Comparison of ENCODE assay signal across 11 cellular contexts in genomic region chr15:83973816-83974215, GRCh38.
DNase-seq lines count a peak whose midpoint lies in the region; ATAC-seq and TF ChIP-seq lines count a peak whose summit lies in the region.
"Had no signal": no experiment of that assay in that cellular context is flagged by ENCODE, and none has a peak within 500 bp of the region (broad histone marks: within the 10 kb centered on the region; RNA-seq: fewer than 3 reads in every experiment).

No MANE protein-coding gene starts in this region.

- H3K9ac ChIP-seq in endodermal cell (ENCODE audit: extremely low read depth, low read length, poor library complexity, severe bottlenecking) = no peak overlapping the region

- peaks cover 30% of the 10 kb centered on the region for H3K9me3 Mint-ChIP-seq in endodermal cell
- H3K9me3 Mint-ChIP-seq in type B pancreatic cell = peaks cover 14% of the 10 kb centered on the region

- H3K4me3 Mint-ChIP-seq in endodermal cell = no peak overlapping the region
- no peak overlapping the region for H3K4me3 Mint-ChIP-seq in type B pancreatic cell
- H3K4me3 Mint-ChIP-seq: activated T-cell treated with anti-CD3 and anti-CD28 coated beads, Interleukin-2, amount 50 U/mL, for 72 hours; CD4-positive, alpha-beta T cell had no signal

- no peak overlapping the region for H3K4me3 ChIP-seq in heart right ventricle
- H3K4me3 ChIP-seq in right atrium auricular region = no peak overlapping the region
- H3K4me3 ChIP-seq in endodermal cell (ENCODE audit: low read length) = no peak overlapping the region

- no peak for ATAC-seq in heart right ventricle
- ATAC-seq in HG03565 (IDR thresholded peaks at IDR 0.05; ENCODE audit: unreplicated experiment) = no peak
- no peak for ATAC-seq in GM19023 (IDR thresholded peaks at IDR 0.05; ENCODE audit: unreplicated experiment)
- ATAC-seq: activated T-cell treated with anti-CD3 and anti-CD28 coated beads, Interleukin-2, amount 50 U/mL, for 72 hours had no signal

- no peaks in the 10 kb centered on the region for H3K27me3 ChIP-seq in heart right ventricle
- H3K27me3 ChIP-seq in right atrium auricular region = no peaks in the 10 kb centered on the region
- no peaks in the 10 kb centered on the region for H3K27me3 ChIP-seq in endodermal cell (ENCODE audit: control insufficient read depth, insufficient read depth, low read length, poor library complexity, severe bottlenecking)

- H3K9me3 ChIP-seq in heart right ventricle (peaks cover 0 to 17% (median 0%) of the 10 kb centered on the region in 11 donors), right atrium auricular region (peaks cover 0 to 10% of the 10 kb centered on the region in 2 donors), endodermal cell (ENCODE audit: control insufficient read depth, low read length) (peaks cover 7% of the 10 kb centered on the region)

- intact Hi-C loops in heart right ventricle (cut with DNase I) = no loop called here

- no peak for DNase-seq in heart right ventricle
- no peak for DNase-seq in right atrium auricular region (ENCODE audit: low spot score)
- peak; percentile 2 to 21 for DNase-seq in Kasumi-1 (lab: John Stamatoyannopoulos, UW)
- peak; percentile 50 for DNase-seq in endodermal cell
- DNase-seq in type B pancreatic cell (ENCODE audit: extremely low spot score, unreplicated experiment) = no peak
- DNase-seq in activated gamma-delta T cell (lab: John Stamatoyannopoulos, UW) = no peak
- DNase-seq: CD4-positive, alpha-beta T cell; SHP77 had no signal

- H3K27ac ChIP-seq in heart right ventricle (no peak overlapping the region), right atrium auricular region (no peak overlapping the region), endodermal cell (ENCODE audit: low read depth, low read length) (no peak overlapping the region)

- H3K27me3 Mint-ChIP-seq in endodermal cell (ENCODE audit: insufficient read depth) = peaks cover under 1% of the 10 kb centered on the region
- H3K27me3 Mint-ChIP-seq in type B pancreatic cell = peaks cover 12% of the 10 kb centered on the region

- H3K36me3 ChIP-seq in heart right ventricle (peaks cover 0 to 7% (median 0%) of the 10 kb centered on the region in 9 donors), right atrium auricular region (no peaks in the 10 kb centered on the region), endodermal cell (ENCODE audit: control insufficient read depth, insufficient read depth, low read length) (no peaks in the 10 kb centered on the region)

- H3K27ac Mint-ChIP-seq in endodermal cell = no peak overlapping the region
- H3K27ac Mint-ChIP-seq in type B pancreatic cell = no peak overlapping the region
- H3K27ac Mint-ChIP-seq: activated T-cell treated with anti-CD3 and anti-CD28 coated beads, Interleukin-2, amount 50 U/mL, for 72 hours; CD4-positive, alpha-beta T cell had no signal

- peaks cover 3% of the 10 kb centered on the region for H3K36me3 Mint-ChIP-seq in endodermal cell (ENCODE audit: low read depth)
- H3K36me3 Mint-ChIP-seq in type B pancreatic cell = peaks cover 5% of the 10 kb centered on the region

- 88 to 89% methylated on average over 3 of the region's 3 CpGs for whole genome bisulfite sequencing in heart right ventricle, 2 donors
- 82 to 85% methylated on average over 2 to 3 of the region's 3 CpGs for WGBS in endodermal cell (ENCODE audit: insufficient coverage in 1 of 2, insufficient read length in 1 of 2), 2 experiments

- TF ChIP-seq CTCF in heart right ventricle (IDR thresholded peaks at IDR 0.05) = peak in 6 of 9 donors; percentile 5 to 39 (median 26)
- TF ChIP-seq CTCF in right atrium auricular region (IDR thresholded peaks at IDR 0.05) = peak in 1 of 2 donors; percentile 35
- peak; percentile 73 for TF ChIP-seq CTCF in endodermal cell (conservative IDR thresholded peaks at IDR 0.05)
- peak; percentile 52 for TF ChIP-seq CTCF in type B pancreatic cell (conservative IDR thresholded peaks at IDR 0.05)

- H3K4me1 Mint-ChIP-seq in endodermal cell = no peaks in the 10 kb centered on the region
- H3K4me1 Mint-ChIP-seq in type B pancreatic cell (ENCODE audit: unreplicated experiment) = no peaks in the 10 kb centered on the region

- H3K4me1 ChIP-seq in heart right ventricle (peaks cover 0 to 5% (median 0%) of the 10 kb centered on the region in 9 donors), right atrium auricular region (no peaks in the 10 kb centered on the region), endodermal cell (ENCODE audit: control insufficient read depth, insufficient read depth, low read length) (no peaks in the 10 kb centered on the region)

Comparison
In these comparisons a context has a peak if more than half of its experiments do, and no peak if none do; other contexts are left out.
1. DNase-seq: peak in Kasumi-1 (2 of 2) and endodermal cell (single experiment); none in heart right ventricle (0 of 2), right atrium auricular region (single experiment), type B pancreatic cell (single experiment) and activated gamma-delta T cell (single experiment).